In the genomic region with DNA sequence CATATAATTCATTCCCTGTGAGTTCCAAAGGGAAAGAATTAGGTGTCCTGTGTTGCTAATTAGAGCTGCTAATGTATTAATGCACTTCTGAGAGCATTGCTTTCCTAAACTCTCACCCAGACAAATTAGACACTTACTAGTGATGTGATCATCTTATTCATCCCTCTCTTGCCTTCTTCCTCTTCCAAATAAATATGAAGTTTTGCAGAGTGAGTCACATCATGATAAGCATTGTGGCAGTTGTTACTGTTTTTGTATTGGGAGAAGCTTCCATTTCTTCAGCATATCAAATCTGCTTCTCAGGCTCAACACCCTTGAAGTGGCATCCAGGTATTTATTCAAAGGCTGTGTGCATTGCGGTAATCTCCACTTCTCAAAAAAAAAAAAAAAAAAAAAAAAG, we compare ENCODE assay signal across 17 cellular contexts. TPM values are rescaled to one million over a fixed set of nuclear protein-coding genes. Genes with fewer than 3 reads are reported as not detected.
DNase-seq lines count a peak whose midpoint lies in the region; ATAC-seq and TF ChIP-seq lines count a peak whose summit lies in the region.
"Had no signal": no experiment of that assay in that cellular context is flagged by ENCODE, and none has a peak within 500 bp of the region (broad histone marks: within the 10 kb centered on the region; RNA-seq: fewer than 3 reads in every experiment).

No MANE protein-coding gene starts in this region.

- peak; percentile 85 for DNase-seq in EH (ENCODE audit: low read depth)
- peak; percentile 81 for DNase-seq in PC-3
- DNase-seq in mammary epithelial cell, result peak; percentile 59
- peak; percentile 77 for DNase-seq in kidney tubule cell (ENCODE audit: low spot score)
- no peak for DNase-seq in H9
- no peak for DNase-seq in NCI-H510A (lab: John Stamatoyannopoulos, UW)
- DNase-seq in T-helper 1 cell, result no peak
- no peak for DNase-seq in activated CD4-positive, alpha-beta T cell treated with anti-CD3 and anti-CD28 coated beads, Interleukin-2, amount 10 ng/mL, durations not matched to agents 7 days and 5 days
- DNase-seq: activated T-cell treated with anti-CD3 and anti-CD28 coated beads, Interleukin-2, amount 50 U/mL, for 72 hours; aorta; effector CD8-positive, alpha-beta T cell; left cardiac atrium; naive thymus-derived CD8-positive, alpha-beta T cell; stimulated activated CD4-positive, alpha-beta T cell treated with anti-CD3 and anti-CD28 coated beads, Interleukin-4, amount 100 ng/mL, for 24 hours; T-helper 2 cell; upper lobe of right lung had no signal

- H3K27me3 ChIP-seq in PC-3 (ENCODE audit: low read length), result no peaks in the 10 kb centered on the region
- H3K27me3 ChIP-seq in mammary epithelial cell (ENCODE audit: insufficient read depth, low read length), result no peaks in the 10 kb centered on the region
- H3K27me3 ChIP-seq in H9 (ENCODE audit: insufficient read depth, low read length), result no peaks in the 10 kb centered on the region
- H3K27me3 ChIP-seq: upper lobe of right lung had no signal

- H2BK15ac ChIP-seq in H9 (ENCODE audit: low read depth, low read length), result no peak overlapping the region

- CTCF ChIA-PET in PC-3 (lab: Charles Lee) (no interaction called here), mammary epithelial cell (lab: Charles Lee; ENCODE audit: low non-redundant PET) (interaction anchor here (0.5 kb wide), 1 partner anchor 50 kb away, joined by 7 read pairs; no protein-coding TSS in a partner anchor)
- CTCF ChIA-PET in activated CD4-positive, alpha-beta T cell treated with anti-CD3 and anti-CD28 coated beads, Interleukin-2, amount 10 ng/mL, durations not matched to agents 7 days and 5 days (lab: Charles Lee), result interaction anchor here (0.7 kb wide), 1 partner anchor 1002 kb away, joined by 3 read pairs; no protein-coding TSS in a partner anchor

- H3K27me3 Mint-ChIP-seq in H9 (ENCODE audit: low read depth), result no peaks in the 10 kb centered on the region; the same call in 1 of the 2 replicates
- H3K27me3 Mint-ChIP-seq in activated CD4-positive, alpha-beta T cell treated with anti-CD3 and anti-CD28 coated beads, Interleukin-2, amount 10 ng/mL, durations not matched to agents 7 days and 5 days, result no peaks in the 10 kb centered on the region

- peaks cover 20% of the 10 kb centered on the region for H3K4me1 ChIP-seq in PC-3 (ENCODE audit: insufficient read depth, low read length)
- H3K4me1 ChIP-seq in mammary epithelial cell (ENCODE audit: insufficient read depth, low read length), result peaks cover 19% of the 10 kb centered on the region
- no peaks in the 10 kb centered on the region for H3K4me1 ChIP-seq in H9 (ENCODE audit: insufficient read depth, low read length)
- H3K4me1 ChIP-seq: upper lobe of right lung had no signal

- H3K23me2 ChIP-seq in H9 (ENCODE audit: insufficient read length, low read depth, low read length, poor library complexity, severe bottlenecking), result no peaks in the 10 kb centered on the region

- TF ChIP-seq CTCF in PC-3 (conservative IDR thresholded peaks at IDR 0.05; ENCODE audit: low read depth, low read length) (no peak), mammary epithelial cell (conservative IDR thresholded peaks at IDR 0.05 in 1 of 2, IDR thresholded peaks at IDR 0.05 in 1 of 2; ENCODE audit: extremely low read depth in 1 of 2, insufficient read depth in 1 of 2, low read depth in 1 of 2, low read length in 2 of 2) (no peak), H9 (conservative IDR thresholded peaks at IDR 0.05) (no peak)

- no peak overlapping the region for H3K4ac ChIP-seq in H9 (ENCODE audit: low read depth, low read length)

- no peak overlapping the region for H3K56ac ChIP-seq in H9 (ENCODE audit: insufficient read length, low read depth, low read length)

- H2BK120ac ChIP-seq in H9 (ENCODE audit: low read depth, low read length, poor library complexity, severe bottlenecking), result no peak overlapping the region

- POLR2A ChIA-PET in PC-3 (lab: Charles Lee; ENCODE audit: unreplicated experiment), result no interaction called here
- POLR2A ChIA-PET in activated CD4-positive, alpha-beta T cell treated with anti-CD3 and anti-CD28 coated beads, Interleukin-2, amount 10 ng/mL, durations not matched to agents 7 days and 5 days (lab: Charles Lee), result no interaction called here

- 60% methylated on average over 1 of the region's 1 CpG for WGBS in mammary epithelial cell (ENCODE audit: low coverage, missing lambda C conversion rate)
- WGBS in H9 (ENCODE audit: extremely low coverage, insufficient read length, low lambda C conversion rate), result no CpG with 5 or more reads among the region's 1 CpG

- H2BK12ac ChIP-seq in H9 (ENCODE audit: insufficient read length, low read depth, low read length), result no peak overlapping the region

- H3K9ac ChIP-seq in PC-3 (ENCODE audit: low read length) (no peak overlapping the region), mammary epithelial cell (ENCODE audit: insufficient read depth, low read length) (no peak overlapping the region), H9 (ENCODE audit: extremely low read depth, insufficient read length, low read length) (no peak overlapping the region)

- intact Hi-C loops in PC-3 (cut with micrococcal nuclease) (loop anchor here (2.0 to 5.0 kb wide), 2 partner anchors 18 to 35 kb away; partner anchors contain the start of gene E2F7), mammary epithelial cell (cut with micrococcal nuclease) (loop anchor here (1.0 to 5.0 kb wide), 2 partner anchors 20 to 35 kb away; partner anchors contain the start of gene E2F7)

- H4K91ac ChIP-seq in H9 (ENCODE audit: insufficient read length, low read depth, low read length), result no peak overlapping the region

- H3K4me2 ChIP-seq in PC-3 (ENCODE audit: low read length) (peak overlapping the region; percentile 36), mammary epithelial cell (ENCODE audit: insufficient read depth, low read depth, low read length) (no peak overlapping the region), H9 (ENCODE audit: insufficient read depth, insufficient read length, low read length) (no peak overlapping the region)

- no peaks in the 10 kb centered on the region for H3K9me3 ChIP-seq in PC-3 (ENCODE audit: low read length)
- no peaks in the 10 kb centered on the region for H3K9me3 ChIP-seq in mammary epithelial cell (replicated peaks; ENCODE audit: insufficient read depth, low read length)
- no peaks in the 10 kb centered on the region for H3K9me3 ChIP-seq in H9 (ENCODE audit: control insufficient read depth, low read depth, low read length)
- H3K9me3 ChIP-seq: upper lobe of right lung had no signal

- no peak overlapping the region for H3K18ac ChIP-seq in H9 (ENCODE audit: insufficient read length, low read depth, low read length)

- H3K36me3 ChIP-seq in PC-3 (ENCODE audit: low read depth, low read length) (no peaks in the 10 kb centered on the region), mammary epithelial cell (ENCODE audit: insufficient read depth, low read length) (no peaks in the 10 kb centered on the region)
- H3K36me3 ChIP-seq: upper lobe of right lung had no signal

- no peak overlapping the region for H4K5ac ChIP-seq in H9 (ENCODE audit: insufficient read length, low read depth, low read length)

- BruUV-seq in PC-3 (replicated peaks; lab: Mats Ljungman, UMichigan) (no TSS peak), mammary epithelial cell (replicated peaks; lab: Mats Ljungman, UMichigan) (no TSS peak)

- H4K20me1 ChIP-seq in PC-3 (ENCODE audit: low read length) (no peaks in the 10 kb centered on the region), mammary epithelial cell (ENCODE audit: insufficient read depth, low read length) (no peaks in the 10 kb centered on the region), H9 (ENCODE audit: control insufficient read depth, insufficient read depth, insufficient read length) (no peaks in the 10 kb centered on the region)

- H4K8ac ChIP-seq in H9 (replicated peaks; ENCODE audit: insufficient read length, low read depth, low read length), result no peak overlapping the region

- no peak overlapping the region for H2AFZ ChIP-seq in PC-3 (ENCODE audit: low read length)
- no peak overlapping the region for H2AFZ ChIP-seq in mammary epithelial cell (ENCODE audit: low read depth, low read length)
- no peak overlapping the region for H2AFZ ChIP-seq in H9 (ENCODE audit: low read length)

- H3K4me1 Mint-ChIP-seq in H9, result no peaks in the 10 kb centered on the region
- H3K4me1 Mint-ChIP-seq in activated CD4-positive, alpha-beta T cell treated with anti-CD3 and anti-CD28 coated beads, Interleukin-2, amount 10 ng/mL, durations not matched to agents 7 days and 5 days, result no peaks in the 10 kb centered on the region
- H3K4me1 Mint-ChIP-seq: naive thymus-derived CD8-positive, alpha-beta T cell had no signal

- no peaks in the 10 kb centered on the region for H3F3A ChIP-seq in PC-3 (ENCODE audit: low read length, unreplicated experiment)

- peak; percentile 92 for ATAC-seq in PC-3
- ATAC-seq: activated T-cell treated with anti-CD3 and anti-CD28 coated beads, Interleukin-2, amount 50 U/mL, for 72 hours; left cardiac atrium; naive thymus-derived CD8-positive, alpha-beta T cell; upper lobe of right lung had no signal

- H3T11ph ChIP-seq in H9 (ENCODE audit: low read length), result no peak overlapping the region

- no peaks in the 10 kb centered on the region for H3K9me2 ChIP-seq in PC-3 (replicated peaks; ENCODE audit: low read length)

- H3K9me3 Mint-ChIP-seq in H9, result no peaks in the 10 kb centered on the region
- no peaks in the 10 kb centered on the region for H3K9me3 Mint-ChIP-seq in activated CD4-positive, alpha-beta T cell treated with anti-CD3 and anti-CD28 coated beads, Interleukin-2, amount 10 ng/mL, durations not matched to agents 7 days and 5 days
- H3K9me3 Mint-ChIP-seq: activated T-cell treated with anti-CD3 and anti-CD28 coated beads, Interleukin-2, amount 50 U/mL, for 72 hours had no signal

- H3K14ac ChIP-seq in H9 (ENCODE audit: insufficient read depth, low read length), result no peak overlapping the region

- no peak overlapping the region for H3K4me3 Mint-ChIP-seq in H9
- no peak overlapping the region for H3K4me3 Mint-ChIP-seq in activated CD4-positive, alpha-beta T cell treated with anti-CD3 and anti-CD28 coated beads, Interleukin-2, amount 10 ng/mL, durations not matched to agents 7 days and 5 days
- H3K4me3 Mint-ChIP-seq: activated T-cell treated with anti-CD3 and anti-CD28 coated beads, Interleukin-2, amount 50 U/mL, for 72 hours; naive thymus-derived CD8-positive, alpha-beta T cell had no signal

- dilution Hi-C loops in mammary epithelial cell (cut with HindIII; ENCODE audit: low sequenced_read_pairs), result no loop called here

- no peak overlapping the region for H2BK20ac ChIP-seq in H9 (ENCODE audit: low read depth, low read length, poor library complexity, severe bottlenecking)

- H3K79me2 ChIP-seq in PC-3 (ENCODE audit: low read length) (no peaks in the 10 kb centered on the region), mammary epithelial cell (ENCODE audit: insufficient read depth, low read length) (no peaks in the 10 kb centered on the region), H9 (ENCODE audit: insufficient read depth, low read length) (no peaks in the 10 kb centered on the region)

- H3K27ac ChIP-seq in PC-3 (ENCODE audit: low read length) (no peak overlapping the region), mammary epithelial cell (ENCODE audit: insufficient read depth, low read depth, low read length) (no peak overlapping the region), H9 (ENCODE audit: insufficient read length, low read depth, low read length) (no peak overlapping the region)
- H3K27ac ChIP-seq: C4-2B, upper lobe of right lung had no signal

- H3K4me3 ChIP-seq in PC-3 (ENCODE audit: low read length) (no peak overlapping the region), mammary epithelial cell (replicated peaks in 1 of 3; ENCODE audit: insufficient read depth in 1 of 3, low read depth in 2 of 3, low read length in 3 of 3) (no peak overlapping the region)
- H3K4me3 ChIP-seq: upper lobe of right lung had no signal

- no peak overlapping the region for H3K27ac Mint-ChIP-seq in H9
- H3K27ac Mint-ChIP-seq in activated CD4-positive, alpha-beta T cell treated with anti-CD3 and anti-CD28 coated beads, Interleukin-2, amount 10 ng/mL, durations not matched to agents 7 days and 5 days, result no peak overlapping the region
- H3K27ac Mint-ChIP-seq: activated T-cell treated with anti-CD3 and anti-CD28 coated beads, Interleukin-2, amount 50 U/mL, for 72 hours; naive thymus-derived CD8-positive, alpha-beta T cell had no signal

- H2AK5ac ChIP-seq in H9 (ENCODE audit: insufficient read length, low read length), result no peak overlapping the region

- H3K79me1 ChIP-seq in H9 (ENCODE audit: insufficient read depth, low read depth, low read length, poor library complexity, severe bottlenecking), result no peaks in the 10 kb centered on the region

- in situ Hi-C loops in mammary epithelial cell (cut with MboI; ENCODE audit: low sequenced_read_pairs in 2 of 2), result no loop called here

- H3K36me3 Mint-ChIP-seq in H9 (ENCODE audit: insufficient read depth in 1 of 3, low read depth in 3 of 3), result no peaks in the 10 kb centered on the region
- no peaks in the 10 kb centered on the region for H3K36me3 Mint-ChIP-seq in activated CD4-positive, alpha-beta T cell treated with anti-CD3 and anti-CD28 coated beads, Interleukin-2, amount 10 ng/mL, durations not matched to agents 7 days and 5 days (ENCODE audit: low read depth)
- H3K36me3 Mint-ChIP-seq: naive thymus-derived CD8-positive, alpha-beta T cell had no signal

- H2BK5ac ChIP-seq in H9 (ENCODE audit: insufficient read length, low read length), result no peak overlapping the region

- H3K23ac ChIP-seq in H9 (ENCODE audit: insufficient read length, low read depth, low read length), result no peak overlapping the region

RNA-seq across cellular contexts. Expression of gene E2F7, which starts 37.3 kb away (rescaled TPM):
- total RNA-seq in PC-3 (2014; rRNA removed) (17.2 and 19.0 TPM in 2 replicates), mammary epithelial cell (10 to 100 TPM in 1 of 2 donors, 1 to 10 TPM in 1; 5.7 to 35.4 TPM), H9 (2021) (24.5 and 24.6 TPM in 2 replicates)
- 11.9 TPM for polyA plus RNA-seq in mammary epithelial cell
- polyA minus RNA-seq in mammary epithelial cell, result 18.5 TPM
- total RNA-seq in activated CD4-positive, alpha-beta T cell treated with anti-CD3 and anti-CD28 coated beads, Interleukin-2, amount 10 ng/mL, durations not matched to agents 7 days and 5 days, result 10 to 100 TPM; 29.4 to 32.6 TPM
- total RNA-seq: naive thymus-derived CD8-positive, alpha-beta T cell had no signal
- polyA plus RNA-seq: aorta; naive thymus-derived CD8-positive, alpha-beta T cell had no signal

Comparison
In these comparisons a context has a peak if more than half of its experiments do, and no peak if none do; other contexts are left out.
1. DNase-seq: peak in EH (single experiment), PC-3 (single experiment), mammary epithelial cell (single experiment) and kidney tubule cell (single experiment); none in H9 (single experiment), NCI-H510A (single experiment), T-helper 1 cell (0 of 5) and activated CD4-positive, alpha-beta T cell treated with anti-CD3 and anti-CD28 coated beads, Interleukin-2, amount 10 ng/mL, durations not matched to agents 7 days and 5 days (single experiment).